8 cellular contexts compared by ENCODE assay signal in genomic region chr11:2445107-2445947, GRCh38. TPM values are rescaled to one million over a fixed set of nuclear protein-coding genes. Genes with fewer than 3 reads are reported as not detected.
DNase-seq lines count a peak whose midpoint lies in the region; ATAC-seq and TF ChIP-seq lines count a peak whose summit lies in the region.

No MANE protein-coding gene starts in this region.

- H3K9ac ChIP-seq in neuronal stem cell (ENCODE audit: low read depth, low read length, poor library complexity), result peak overlapping the region; percentile 81

- POLR2A ChIA-PET in CD4-positive, alpha-beta memory T cell (lab: Charles Lee; ENCODE audit: partially characterized antibody), result interaction anchor here (0.6 to 6.1 kb wide), 7 partner anchors 21 to 563 kb away, joined by 3 to 35 read pairs (median 3); partner anchors contain the start of genes C11orf21 and TSPAN32

- no peak overlapping the region for H2BK5ac ChIP-seq in neuronal stem cell (ENCODE audit: low read length)

- intact Hi-C loops in CD4-positive, alpha-beta memory T cell (cut with micrococcal nuclease), result loop anchor here (1.0 kb wide), 1 partner anchor 22 kb away; no protein-coding TSS in a partner anchor

- no peaks in the 10 kb centered on the region for H3K36me3 Mint-ChIP-seq in CD4-positive, alpha-beta memory T cell

- H3K4me1 Mint-ChIP-seq in CD4-positive, alpha-beta memory T cell, result peaks cover 28 to 57% (median 41%) of the 10 kb centered on the region in 4 donors

- no peaks in the 10 kb centered on the region for H3K36me3 ChIP-seq in CD4-positive, alpha-beta memory T cell (ENCODE audit: insufficient read depth, low read length)
- no peaks in the 10 kb centered on the region for H3K36me3 ChIP-seq in effector memory CD4-positive, alpha-beta T cell (ENCODE audit: control insufficient read depth, insufficient read depth, low read length)
- H3K36me3 ChIP-seq in neuronal stem cell (replicated peaks in 1 of 2; ENCODE audit: control insufficient read depth in 2 of 2, insufficient read depth in 2 of 2, low read length in 2 of 2), result no peaks in the 10 kb centered on the region

- WGBS in neuronal stem cell (ENCODE audit: extremely low coverage in 2 of 2, insufficient read length in 2 of 2, insufficient replicate concordance in 1 of 2), 2 donors, result no CpG with 5 or more reads among the region's 80 CpGs

- H3K4me3 ChIP-seq in CD4-positive, alpha-beta memory T cell (ENCODE audit: low read length in 2 of 2), result peak overlapping the region; percentile 6 to 68
- peak overlapping the region; percentile 63 for H3K4me3 ChIP-seq in effector memory CD4-positive, alpha-beta T cell (ENCODE audit: insufficient read depth, low read depth, low read length, poor library complexity, severe bottlenecking)
- H3K4me3 ChIP-seq in neuronal stem cell (ENCODE audit: low read length in 2 of 2), result peak overlapping the region in 1 of 2 donors; percentile 80

- H2AFZ ChIP-seq in neuronal stem cell (ENCODE audit: low read length), result peak overlapping the region; percentile 11

- DNase-seq in CD4-positive, alpha-beta memory T cell, result peak in 4 of 5 donors; percentile 32 to 38 (median 35)
- DNase-seq in RKO (ENCODE audit: low spot score), result peak; percentile 44
- DNase-seq in effector memory CD4-positive, alpha-beta T cell, result no peak
- DNase-seq in neuronal stem cell (ENCODE audit: low spot score), result no peak
- no peak for DNase-seq in LoVo (ENCODE audit: low spot score)
- DNase-seq in foreskin keratinocyte, result no peak
- DNase-seq in NCI-H1694 treated with DMSO at 0.1 percent for 48 hours (lab: John Stamatoyannopoulos, UW), result no peak

- peaks cover 57% of the 10 kb centered on the region for H3K4me1 ChIP-seq in CD4-positive, alpha-beta memory T cell (ENCODE audit: insufficient read depth, low read length)
- H3K4me1 ChIP-seq in effector memory CD4-positive, alpha-beta T cell (ENCODE audit: control insufficient read depth, insufficient read depth, low read length, poor library complexity, severe bottlenecking), result peaks cover 48% of the 10 kb centered on the region
- H3K4me1 ChIP-seq in neuronal stem cell (ENCODE audit: control insufficient read depth in 2 of 2, insufficient read depth in 1 of 2, low read depth in 1 of 2, low read length in 2 of 2), result peaks cover 0 to 2% of the 10 kb centered on the region in 2 donors
- H3K4me1 ChIP-seq in foreskin keratinocyte, result no peaks in the 10 kb centered on the region

- peak overlapping the region; percentile 65 for H2AK5ac ChIP-seq in neuronal stem cell (ENCODE audit: low read depth, low read length)

- peak overlapping the region; percentile 83 for H2BK15ac ChIP-seq in neuronal stem cell (ENCODE audit: low read length)

- peak overlapping the region; percentile 92 to 97 (median 94) for H3K4me3 Mint-ChIP-seq in CD4-positive, alpha-beta memory T cell

- no peak overlapping the region for H4K8ac ChIP-seq in neuronal stem cell (ENCODE audit: low read depth, low read length)

- no peaks in the 10 kb centered on the region for H3K79me1 ChIP-seq in neuronal stem cell (ENCODE audit: low read depth, low read length)

- peak overlapping the region; percentile 43 for H3K23ac ChIP-seq in neuronal stem cell (ENCODE audit: low read depth, low read length, poor library complexity)

- no peaks in the 10 kb centered on the region for H3K27me3 Mint-ChIP-seq in CD4-positive, alpha-beta memory T cell

- ATAC-seq in foreskin keratinocyte (no peak), HG02623 (IDR thresholded peaks at IDR 0.05; ENCODE audit: unreplicated experiment) (no peak)

- no peak for TF ChIP-seq CTCF in foreskin keratinocyte (conservative IDR thresholded peaks at IDR 0.05)

- no peaks in the 10 kb centered on the region for H3K27me3 ChIP-seq in CD4-positive, alpha-beta memory T cell (ENCODE audit: insufficient read depth, low read length)
- no peaks in the 10 kb centered on the region for H3K27me3 ChIP-seq in effector memory CD4-positive, alpha-beta T cell (replicated peaks; ENCODE audit: control insufficient read depth, insufficient read depth, low read length, poor library complexity, severe bottlenecking)
- H3K27me3 ChIP-seq in neuronal stem cell (ENCODE audit: control insufficient read depth in 3 of 3, insufficient read depth in 3 of 3, low read depth in 1 of 3, low read length in 3 of 3) (peaks cover 18 to 80% (median 48%) of the 10 kb centered on the region in 3 experiments), foreskin keratinocyte (peaks cover 52% of the 10 kb centered on the region)

- H3K27ac Mint-ChIP-seq in CD4-positive, alpha-beta memory T cell, result peak overlapping the region; percentile 72 to 85 (median 84)

- peak overlapping the region; percentile 66 for H3K4me2 ChIP-seq in neuronal stem cell (ENCODE audit: insufficient read depth, low read length, poor library complexity, severe bottlenecking)

- H4K91ac ChIP-seq in neuronal stem cell (ENCODE audit: low read depth, low read length, poor library complexity), result no peak overlapping the region

- H3K27ac ChIP-seq in CD4-positive, alpha-beta memory T cell (ENCODE audit: low read depth, low read length), result peak overlapping the region; percentile 15
- H3K27ac ChIP-seq in effector memory CD4-positive, alpha-beta T cell (ENCODE audit: insufficient read depth, low read length, poor library complexity, severe bottlenecking), result peak overlapping the region; percentile 32
- H3K27ac ChIP-seq in neuronal stem cell (replicated peaks; ENCODE audit: low read length) (no peak overlapping the region), foreskin keratinocyte (no peak overlapping the region)

- peak overlapping the region; percentile 81 for H3K18ac ChIP-seq in neuronal stem cell (ENCODE audit: low read length)

- H3K9me3 ChIP-seq in CD4-positive, alpha-beta memory T cell (ENCODE audit: control insufficient read depth in 1 of 2, low read length in 2 of 2), result no peaks in the 10 kb centered on the region
- H3K9me3 ChIP-seq in effector memory CD4-positive, alpha-beta T cell (ENCODE audit: control insufficient read depth, low read length), result no peaks in the 10 kb centered on the region
- peaks cover 3 to 10% of the 10 kb centered on the region in 2 donors for H3K9me3 ChIP-seq in neuronal stem cell (replicated peaks in 1 of 2; ENCODE audit: control insufficient read depth in 2 of 2, insufficient read depth in 1 of 2, low read depth in 1 of 2, low read length in 2 of 2)

- no peak overlapping the region for H3K14ac ChIP-seq in neuronal stem cell (ENCODE audit: low read length)

- H2BK120ac ChIP-seq in neuronal stem cell (ENCODE audit: low read depth, low read length), result no peak overlapping the region

- no peak overlapping the region for H3K4ac ChIP-seq in neuronal stem cell (ENCODE audit: low read length)

- no peaks in the 10 kb centered on the region for H3K9me3 Mint-ChIP-seq in CD4-positive, alpha-beta memory T cell

- CTCF ChIA-PET in CD4-positive, alpha-beta memory T cell (lab: Charles Lee; ENCODE audit: partially characterized antibody), result interaction anchor here (1.0 to 1.5 kb wide), 5 partner anchors 18 to 447 kb away, joined by 3 to 5 read pairs (median 4); no protein-coding TSS in a partner anchor

- H2BK12ac ChIP-seq in neuronal stem cell (ENCODE audit: low read length), result peak overlapping the region; percentile 94

RNA-seq across cellular contexts. Expression of gene KCNQ1, which starts 0.5 kb away (rescaled TPM):
- total RNA-seq in CD4-positive, alpha-beta memory T cell, result 10 to 100 TPM; 21.4 to 21.6 TPM
- 10 to 100 TPM in 1 of 2 donors, 1 to 10 TPM in 1; 5.4 to 21.7 TPM for polyA plus RNA-seq in CD4-positive, alpha-beta memory T cell
- polyA plus RNA-seq in neuronal stem cell (2013, experiment 1 of 2), result 1.2 TPM
- polyA plus RNA-seq in neuronal stem cell (2013, experiment 2 of 2), result 1.1 TPM
- total RNA-seq in foreskin keratinocyte, result not detected in 2 replicates
- polyA plus RNA-seq in foreskin keratinocyte, result not detected in 2 replicates

RNA-seq across cellular contexts. Expression of gene TRPM5, which starts 1.0 kb away (rescaled TPM):
- total RNA-seq in CD4-positive, alpha-beta memory T cell, result under 1 TPM; 0.19 to 0.23 TPM
- polyA plus RNA-seq in CD4-positive, alpha-beta memory T cell, result not detected
- 0.01 TPM for polyA plus RNA-seq in neuronal stem cell (2013, experiment 1 of 2)
- polyA plus RNA-seq in neuronal stem cell (2013, experiment 2 of 2), result 0.01 TPM
- total RNA-seq in foreskin keratinocyte, result not detected in 2 replicates
- not detected in 2 replicates for polyA plus RNA-seq in foreskin keratinocyte

RNA-seq across cellular contexts. Expression of gene TSSC4, which starts 44.8 kb away (rescaled TPM):
- total RNA-seq in CD4-positive, alpha-beta memory T cell, result 10 to 100 TPM; 58.6 to 65.8 TPM
- 10 to 100 TPM; 54.6 to 79.8 TPM for polyA plus RNA-seq in CD4-positive, alpha-beta memory T cell
- polyA plus RNA-seq in neuronal stem cell (2013, experiment 1 of 2), result 50.8 TPM
- 54.1 TPM for polyA plus RNA-seq in neuronal stem cell (2013, experiment 2 of 2)
- 66.7 and 70.1 TPM in 2 replicates for total RNA-seq in foreskin keratinocyte
- 58.5 and 64.5 TPM in 2 replicates for polyA plus RNA-seq in foreskin keratinocyte

Comparison
In these comparisons a context has a peak if more than half of its experiments do, and no peak if none do; other contexts are left out.
1. DNase-seq: peak in CD4-positive, alpha-beta memory T cell (4 of 5) and RKO (single experiment); none in effector memory CD4-positive, alpha-beta T cell (0 of 3), neuronal stem cell (single experiment), LoVo (single experiment), foreskin keratinocyte (0 of 2) and NCI-H1694 treated with DMSO at 0.1 percent for 48 hours (single experiment).
2. H3K27ac ChIP-seq: peak in CD4-positive, alpha-beta memory T cell (single experiment) and effector memory CD4-positive, alpha-beta T cell (single experiment); none in neuronal stem cell (single experiment) and foreskin keratinocyte (single experiment).
3. RNA of gene KCNQ1, which starts 0.5 kb away (total RNA-seq): 21.4 to 21.6 TPM in CD4-positive, alpha-beta memory T cell; not detected in foreskin keratinocyte; every median in the first group is over 10 times any median in the second.